31 cellular contexts compared by ENCODE assay signal in genomic region chr18:78825168-78825567, GRCh38.
"Had no signal": no experiment of that assay in that cellular context is flagged by ENCODE, and none has a peak within 500 bp of the region (broad histone marks: within the 10 kb centered on the region; RNA-seq: fewer than 3 reads in every experiment).

No MANE protein-coding gene starts in this region.

- H3K36me3 Mint-ChIP-seq: activated CD4-positive, alpha-beta memory T cell treated with anti-CD3 and anti-CD28 coated beads for 36 hours; activated naive CD4-positive, alpha-beta T cell treated with anti-CD3 and anti-CD28 coated beads, Interleukin-2, amount 10 ng/mL, durations not matched to agents 7 days and 5 days; activated naive CD4-positive, alpha-beta T cell treated with anti-CD3 and anti-CD28 coated beads, Interleukin-2, amount 50 U/mL, for 72 hours; activated naive CD8-positive, alpha-beta T cell treated with anti-CD3 and anti-CD28 coated beads, Interleukin-2, amount 10 ng/mL, durations not matched to agents 7 days and 5 days; brain had no signal

- H3K4me3 Mint-ChIP-seq: activated CD4-positive, alpha-beta memory T cell treated with anti-CD3 and anti-CD28 coated beads for 36 hours; activated CD4-positive, alpha-beta T cell treated with anti-CD3 and anti-CD28 coated beads for 36 hours; activated CD4-positive, alpha-beta T cell treated with anti-CD3 and anti-CD28 coated beads, Interleukin-2, amount 10 ng/mL, durations not matched to agents 24 days and 14 days; activated CD8-positive, alpha-beta T cell treated with anti-CD3 and anti-CD28 coated beads, Interleukin-2, amount 10 ng/mL, durations not matched to agents 7 days and 5 days; activated naive CD4-positive, alpha-beta T cell treated with anti-CD3 and anti-CD28 coated beads, Interleukin-2, amount 10 ng/mL, durations not matched to agents 7 days and 5 days; activated naive CD8-positive, alpha-beta T cell treated with anti-CD3 and anti-CD28 coated beads, Interleukin-2, amount 10 ng/mL, durations not matched to agents 7 days and 5 days; activated T-cell treated with anti-CD3 and anti-CD28 coated beads, Interleukin-2, amount 50 U/mL, for 24 hours; activated T-cell treated with anti-CD3 and anti-CD28 coated beads, Interleukin-2, amount 50 U/mL, for 72 hours; brain; endodermal cell had no signal

- H3K27ac Mint-ChIP-seq: activated CD4-positive, alpha-beta memory T cell treated with anti-CD3 and anti-CD28 coated beads for 36 hours; activated CD4-positive, alpha-beta T cell treated with anti-CD3 and anti-CD28 coated beads for 36 hours; activated CD4-positive, alpha-beta T cell treated with anti-CD3 and anti-CD28 coated beads, Interleukin-2, amount 10 ng/mL, durations not matched to agents 24 days and 14 days; activated CD8-positive, alpha-beta T cell treated with anti-CD3 and anti-CD28 coated beads, Interleukin-2, amount 10 ng/mL, durations not matched to agents 7 days and 5 days; activated naive CD4-positive, alpha-beta T cell treated with anti-CD3 and anti-CD28 coated beads, Interleukin-2, amount 10 ng/mL, durations not matched to agents 7 days and 5 days; activated naive CD4-positive, alpha-beta T cell treated with anti-CD3 and anti-CD28 coated beads, Interleukin-2, amount 50 U/mL, for 72 hours; activated naive CD8-positive, alpha-beta T cell treated with anti-CD3 and anti-CD28 coated beads, Interleukin-2, amount 10 ng/mL, durations not matched to agents 7 days and 5 days; activated T-cell treated with anti-CD3 and anti-CD28 coated beads, Interleukin-2, amount 50 U/mL, for 24 hours; activated T-cell treated with anti-CD3 and anti-CD28 coated beads, Interleukin-2, amount 50 U/mL, for 72 hours; brain; endodermal cell had no signal

- H3K27me3 Mint-ChIP-seq: activated CD4-positive, alpha-beta memory T cell treated with anti-CD3 and anti-CD28 coated beads for 36 hours; activated CD4-positive, alpha-beta T cell treated with anti-CD3 and anti-CD28 coated beads, Interleukin-2, amount 10 ng/mL, durations not matched to agents 24 days and 14 days; activated naive CD4-positive, alpha-beta T cell treated with anti-CD3 and anti-CD28 coated beads, Interleukin-2, amount 10 ng/mL, durations not matched to agents 7 days and 5 days had no signal

- H3K4me1 ChIP-seq: ascending aorta, breast epithelium, colonic mucosa, esophagus muscularis mucosa, foreskin keratinocyte, gastrocnemius medialis had no signal

- H3K9me3 Mint-ChIP-seq: activated CD4-positive, alpha-beta memory T cell treated with anti-CD3 and anti-CD28 coated beads for 36 hours; activated CD4-positive, alpha-beta T cell treated with anti-CD3 and anti-CD28 coated beads, Interleukin-2, amount 10 ng/mL, durations not matched to agents 24 days and 14 days; activated naive CD4-positive, alpha-beta T cell treated with anti-CD3 and anti-CD28 coated beads, Interleukin-2, amount 10 ng/mL, durations not matched to agents 7 days and 5 days; activated naive CD4-positive, alpha-beta T cell treated with anti-CD3 and anti-CD28 coated beads, Interleukin-2, amount 50 U/mL, for 72 hours; activated naive CD8-positive, alpha-beta T cell treated with anti-CD3 and anti-CD28 coated beads, Interleukin-2, amount 10 ng/mL, durations not matched to agents 7 days and 5 days; activated T-cell treated with anti-CD3 and anti-CD28 coated beads, Interleukin-2, amount 50 U/mL, for 24 hours; activated T-cell treated with anti-CD3 and anti-CD28 coated beads, Interleukin-2, amount 50 U/mL, for 72 hours; endodermal cell had no signal

- H3K9me3 ChIP-seq: ascending aorta, breast epithelium, colonic mucosa, esophagus muscularis mucosa, gastrocnemius medialis had no signal

- DNase-seq: activated CD4-positive, alpha-beta memory T cell treated with anti-CD3 and anti-CD28 coated beads for 36 hours; activated CD4-positive, alpha-beta T cell treated with anti-CD3 and anti-CD28 coated beads for 36 hours; activated CD4-positive, alpha-beta T cell treated with anti-CD3 and anti-CD28 coated beads, Interleukin-2, amount 10 ng/mL, durations not matched to agents 24 days and 14 days; activated CD4-positive, CD25-positive, alpha-beta regulatory T cell; activated CD4-positive, CD25-positive, alpha-beta regulatory T cell treated with anti-CD3 and anti-CD28 coated beads, Interleukin-2, amount 50 U/mL, for 72 hours; activated CD8-positive, alpha-beta memory T cell treated with anti-CD3 and anti-CD28 coated beads, Interleukin-2, amount 50 U/mL, for 48 hours; activated CD8-positive, alpha-beta T cell treated with anti-CD3 and anti-CD28 coated beads, Interleukin-2, amount 10 ng/mL, durations not matched to agents 7 days and 5 days; activated gamma-delta T cell; activated naive CD4-positive, alpha-beta T cell; activated naive CD4-positive, alpha-beta T cell treated with anti-CD3 and anti-CD28 coated beads, Interleukin-2, amount 10 ng/mL, durations not matched to agents 7 days and 5 days; activated naive CD8-positive, alpha-beta T cell treated with anti-CD3 and anti-CD28 coated beads, Interleukin-2, amount 10 ng/mL, durations not matched to agents 7 days and 5 days; activated T-cell treated with anti-CD3 and anti-CD28 coated beads for 4 hours; activated T-cell treated with anti-CD3 and anti-CD28 coated beads, Interleukin-2, amount 50 U/mL, for 24 hours; activated T-cell treated with anti-CD3 and anti-CD28 coated beads, Interleukin-2, amount 50 U/mL, for 72 hours; central memory CD4-positive, alpha-beta T cell; cerebellar nuclear complex; colonic mucosa; dorsolateral prefrontal cortex; effector memory CD4-positive, alpha-beta T cell; erythroblast; foreskin keratinocyte; gastrocnemius medialis; glutamatergic neuron; T-helper 2 cell had no signal

- ATAC-seq: activated CD4-positive, alpha-beta T cell treated with anti-CD3 and anti-CD28 coated beads for 36 hours; activated CD8-positive, alpha-beta T cell treated with anti-CD3 and anti-CD28 coated beads, Interleukin-2, amount 10 ng/mL, durations not matched to agents 7 days and 5 days; activated naive CD4-positive, alpha-beta T cell treated with anti-CD3 and anti-CD28 coated beads, Interleukin-2, amount 50 U/mL, for 72 hours; activated T-cell treated with anti-CD3 and anti-CD28 coated beads, Interleukin-2, amount 50 U/mL, for 72 hours; foreskin keratinocyte; gastrocnemius medialis had no signal

- H3K36me3 ChIP-seq: ascending aorta, breast epithelium, cardiac muscle cell, colonic mucosa, esophagus muscularis mucosa, gastrocnemius medialis had no signal

- H3K4me1 Mint-ChIP-seq: activated CD4-positive, alpha-beta T cell treated with anti-CD3 and anti-CD28 coated beads for 36 hours; activated CD4-positive, alpha-beta T cell treated with anti-CD3 and anti-CD28 coated beads, Interleukin-2, amount 10 ng/mL, durations not matched to agents 24 days and 14 days; activated naive CD4-positive, alpha-beta T cell treated with anti-CD3 and anti-CD28 coated beads, Interleukin-2, amount 10 ng/mL, durations not matched to agents 7 days and 5 days; activated naive CD8-positive, alpha-beta T cell treated with anti-CD3 and anti-CD28 coated beads, Interleukin-2, amount 10 ng/mL, durations not matched to agents 7 days and 5 days had no signal

- H3K27ac ChIP-seq: ascending aorta, breast epithelium, cardiac muscle cell, colonic mucosa, dorsolateral prefrontal cortex, esophagus muscularis mucosa, foreskin keratinocyte, gastrocnemius medialis had no signal

- H3K27me3 ChIP-seq: ascending aorta, cardiac muscle cell, colonic mucosa, foreskin keratinocyte, gastrocnemius medialis had no signal

- H3K4me3 ChIP-seq: ascending aorta, breast epithelium, cardiac muscle cell, colonic mucosa, dorsolateral prefrontal cortex, esophagus muscularis mucosa, gastrocnemius medialis had no signal
